15 cellular contexts compared by ENCODE assay signal in the genomic region with DNA sequence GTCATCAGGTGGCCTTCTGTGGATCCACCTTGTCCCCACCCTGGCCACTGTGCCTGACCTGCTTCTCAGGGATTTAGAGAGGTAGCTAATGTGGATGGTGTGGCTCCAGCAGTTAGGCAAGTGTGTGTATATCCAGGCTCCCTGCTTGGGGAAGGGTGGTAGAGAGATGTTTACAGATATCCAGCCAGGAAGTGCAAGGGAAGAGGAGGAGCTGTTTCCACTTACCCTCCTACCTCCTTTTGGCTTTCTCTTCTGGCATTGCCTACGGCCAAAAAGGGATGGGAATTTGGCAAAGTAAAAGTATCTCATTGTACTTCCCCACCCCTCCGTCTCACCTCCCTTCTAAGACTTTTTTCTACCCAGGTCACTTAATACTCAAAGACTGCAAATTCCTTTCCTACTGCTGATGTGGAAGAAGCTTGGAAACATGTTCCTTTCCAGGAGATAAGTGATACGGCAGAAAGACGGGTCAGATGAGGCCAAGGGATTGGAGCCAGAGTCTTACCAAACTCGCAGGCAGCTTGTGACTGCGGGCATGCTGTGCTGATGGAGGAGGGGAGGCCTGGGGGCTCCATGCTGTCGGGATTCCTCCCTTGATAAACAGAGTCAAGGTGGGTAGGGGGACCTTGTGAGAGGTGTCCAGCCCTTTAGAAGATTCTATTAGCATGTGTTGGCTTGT.
DNase-seq lines count a peak whose midpoint lies in the region; ATAC-seq and TF ChIP-seq lines count a peak whose summit lies in the region.
"Had no signal": no experiment of that assay in that cellular context is flagged by ENCODE, and none has a peak within 500 bp of the region (broad histone marks: within the 10 kb centered on the region; RNA-seq: fewer than 3 reads in every experiment).

No MANE protein-coding gene starts in this region.

- H3K9me3 ChIP-seq in H9 (ENCODE audit: control insufficient read depth, low read depth, low read length) = no peaks in the 10 kb centered on the region
- no peaks in the 10 kb centered on the region for H3K9me3 ChIP-seq in mammary epithelial cell (replicated peaks; ENCODE audit: insufficient read depth, low read length)
- H3K9me3 ChIP-seq in left lung = peaks cover 0 to 21% of the 10 kb centered on the region in 2 donors
- peaks cover 8% of the 10 kb centered on the region for H3K9me3 ChIP-seq in suprapubic skin
- no peaks in the 10 kb centered on the region for H3K9me3 ChIP-seq in CD8-positive, alpha-beta memory T cell (ENCODE audit: low read length)
- H3K9me3 ChIP-seq: HAP-1 had no signal

- H3K14ac ChIP-seq in H9 (ENCODE audit: insufficient read depth, low read length) = no peak overlapping the region

- H3K56ac ChIP-seq in H9 (ENCODE audit: insufficient read length, low read depth, low read length) = no peak overlapping the region

- intact Hi-C loops in mammary epithelial cell (cut with micrococcal nuclease) (no loop called here), left lung (cut with DNase I) (no loop called here)

- no peaks in the 10 kb centered on the region for H3K36me3 ChIP-seq in mammary epithelial cell (ENCODE audit: insufficient read depth, low read length)
- no peaks in the 10 kb centered on the region for H3K36me3 ChIP-seq in left lung
- H3K36me3 ChIP-seq in suprapubic skin = no peaks in the 10 kb centered on the region
- no peaks in the 10 kb centered on the region for H3K36me3 ChIP-seq in CD8-positive, alpha-beta memory T cell (ENCODE audit: insufficient read depth, low read length)
- H3K36me3 ChIP-seq: HAP-1 had no signal

- no peak for TF ChIP-seq POLR2A in suprapubic skin (IDR thresholded peaks at IDR 0.05)

- no CpG with 5 or more reads among the region's 7 CpGs for WGBS in H9 (ENCODE audit: extremely low coverage, insufficient read length, low lambda C conversion rate)
- 33% methylated on average over 7 of the region's 7 CpGs for WGBS in mammary epithelial cell (ENCODE audit: low coverage, missing lambda C conversion rate)
- WGBS in suprapubic skin = 26% methylated on average over 7 of the region's 7 CpGs

- no peak overlapping the region for H3K4me3 Mint-ChIP-seq in H9
- no peak overlapping the region for H3K4me3 Mint-ChIP-seq in stimulated activated naive B cell treated with anti-CD40 and anti-IgM and Interleukin-4, amounts not matched to agents 10 μg/mL and 1 μg/mL and 100 μg/mL, for 72 hours
- H3K4me3 Mint-ChIP-seq in CD8-positive, alpha-beta memory T cell = no peak overlapping the region
- H3K4me3 Mint-ChIP-seq: natural killer cell had no signal

- H2BK12ac ChIP-seq in H9 (ENCODE audit: insufficient read length, low read depth, low read length) = no peak overlapping the region

- no peak overlapping the region for H3K23ac ChIP-seq in H9 (ENCODE audit: insufficient read length, low read depth, low read length)

- no peak for TF ChIP-seq EP300 in suprapubic skin (IDR thresholded peaks at IDR 0.05)

- TF ChIP-seq CTCF in H9 (conservative IDR thresholded peaks at IDR 0.05) (no peak), mammary epithelial cell (conservative IDR thresholded peaks at IDR 0.05 in 1 of 2, IDR thresholded peaks at IDR 0.05 in 1 of 2; ENCODE audit: extremely low read depth in 1 of 2, insufficient read depth in 1 of 2, low read depth in 1 of 2, low read length in 2 of 2) (no peak), left lung (IDR thresholded peaks at IDR 0.05) (no peak), suprapubic skin (IDR thresholded peaks at IDR 0.05) (no peak)

- H3K4ac ChIP-seq in H9 (ENCODE audit: low read depth, low read length) = no peak overlapping the region

- peaks cover 28 to 42% (median 40%) of the 10 kb centered on the region in 3 experiments for H3K36me3 Mint-ChIP-seq in H9 (ENCODE audit: insufficient read depth in 1 of 3, low read depth in 3 of 3)
- H3K36me3 Mint-ChIP-seq in stimulated activated naive B cell treated with anti-CD40 and anti-IgM and Interleukin-4, amounts not matched to agents 10 μg/mL and 1 μg/mL and 100 μg/mL, for 72 hours = peaks cover 2 to 3% of the 10 kb centered on the region in 2 donors
- H3K36me3 Mint-ChIP-seq in CD8-positive, alpha-beta memory T cell = no peaks in the 10 kb centered on the region
- H3K36me3 Mint-ChIP-seq: natural killer cell had no signal

- no peak overlapping the region for H2BK5ac ChIP-seq in H9 (ENCODE audit: insufficient read length, low read length)

- H3T11ph ChIP-seq in H9 (ENCODE audit: low read length) = no peak overlapping the region

- no peak overlapping the region for H4K91ac ChIP-seq in H9 (ENCODE audit: insufficient read length, low read depth, low read length)

- CTCF ChIA-PET in mammary epithelial cell (lab: Charles Lee; ENCODE audit: low non-redundant PET) = no interaction called here
- CTCF ChIA-PET in CD8-positive, alpha-beta memory T cell (lab: Charles Lee) = no interaction called here

- H2BK15ac ChIP-seq in H9 (ENCODE audit: low read depth, low read length) = no peak overlapping the region

- H3K27me3 ChIP-seq in H9 (ENCODE audit: insufficient read depth, low read length) = no peaks in the 10 kb centered on the region
- H3K27me3 ChIP-seq in mammary epithelial cell (ENCODE audit: insufficient read depth, low read length) = no peaks in the 10 kb centered on the region
- no peaks in the 10 kb centered on the region for H3K27me3 ChIP-seq in left lung
- H3K27me3 ChIP-seq in suprapubic skin = no peaks in the 10 kb centered on the region
- H3K27me3 ChIP-seq in CD8-positive, alpha-beta memory T cell (ENCODE audit: insufficient read depth, low read length, poor library complexity, severe bottlenecking) = no peaks in the 10 kb centered on the region

- H3K27me3 Mint-ChIP-seq in H9 (ENCODE audit: low read depth) = no peaks in the 10 kb centered on the region
- no peaks in the 10 kb centered on the region for H3K27me3 Mint-ChIP-seq in stimulated activated naive B cell treated with anti-CD40 and anti-IgM and Interleukin-4, amounts not matched to agents 10 μg/mL and 1 μg/mL and 100 μg/mL, for 72 hours
- peaks cover 0 to 1% of the 10 kb centered on the region in 2 donors for H3K27me3 Mint-ChIP-seq in CD8-positive, alpha-beta memory T cell

- H3K9me3 Mint-ChIP-seq in H9 = peaks cover 14 to 19% of the 10 kb centered on the region in 2 experiments
- H3K9me3 Mint-ChIP-seq in stimulated activated naive B cell treated with anti-CD40 and anti-IgM and Interleukin-4, amounts not matched to agents 10 μg/mL and 1 μg/mL and 100 μg/mL, for 72 hours = peaks cover 5 to 8% of the 10 kb centered on the region in 2 donors
- peaks cover 4 to 16% (median 7%) of the 10 kb centered on the region in 5 donors for H3K9me3 Mint-ChIP-seq in CD8-positive, alpha-beta memory T cell

- H3K4me2 ChIP-seq in H9 (ENCODE audit: insufficient read depth, insufficient read length, low read length) = no peak overlapping the region
- peak overlapping the region; percentile 65 for H3K4me2 ChIP-seq in mammary epithelial cell (ENCODE audit: insufficient read depth, low read depth, low read length)

- no peak overlapping the region for H2BK120ac ChIP-seq in H9 (ENCODE audit: low read depth, low read length, poor library complexity, severe bottlenecking)

- H3K9ac ChIP-seq in H9 (ENCODE audit: extremely low read depth, insufficient read length, low read length) (no peak overlapping the region), mammary epithelial cell (ENCODE audit: insufficient read depth, low read length) (no peak overlapping the region)

- H4K20me1 ChIP-seq in H9 (ENCODE audit: control insufficient read depth, insufficient read depth, insufficient read length) (no peaks in the 10 kb centered on the region), mammary epithelial cell (ENCODE audit: insufficient read depth, low read length) (no peaks in the 10 kb centered on the region)

- H3K18ac ChIP-seq in H9 (ENCODE audit: insufficient read length, low read depth, low read length) = no peak overlapping the region

- H4K5ac ChIP-seq in H9 (ENCODE audit: insufficient read length, low read depth, low read length) = no peak overlapping the region

- POLR2A ChIA-PET in CD8-positive, alpha-beta memory T cell (lab: Charles Lee) = no interaction called here

- H3K4me1 Mint-ChIP-seq in H9 = peaks cover 16 to 19% of the 10 kb centered on the region in 2 experiments
- H3K4me1 Mint-ChIP-seq in stimulated activated naive B cell treated with anti-CD40 and anti-IgM and Interleukin-4, amounts not matched to agents 10 μg/mL and 1 μg/mL and 100 μg/mL, for 72 hours = no peaks in the 10 kb centered on the region
- no peaks in the 10 kb centered on the region for H3K4me1 Mint-ChIP-seq in CD8-positive, alpha-beta memory T cell

- no peaks in the 10 kb centered on the region for H3K79me1 ChIP-seq in H9 (ENCODE audit: insufficient read depth, low read depth, low read length, poor library complexity, severe bottlenecking)

- H2AFZ ChIP-seq in H9 (ENCODE audit: low read length) = no peak overlapping the region
- H2AFZ ChIP-seq in mammary epithelial cell (ENCODE audit: low read depth, low read length) = peak overlapping the region; percentile 75

- ATAC-seq in left lung (peak; percentile 50), GM19397 (IDR thresholded peaks at IDR 0.05; ENCODE audit: unreplicated experiment) (no peak)
- no peak for ATAC-seq in stimulated activated naive B cell treated with anti-CD40 and anti-IgM and Interleukin-4, amounts not matched to agents 10 μg/mL and 1 μg/mL and 100 μg/mL, for 72 hours (replicated peaks)
- ATAC-seq: natural killer cell had no signal

- H4K8ac ChIP-seq in H9 (replicated peaks; ENCODE audit: insufficient read length, low read depth, low read length) = no peak overlapping the region

- H3K4me1 ChIP-seq in H9 (ENCODE audit: insufficient read depth, low read length) = peaks cover 6% of the 10 kb centered on the region; the same call in 1 of the 2 replicates
- peaks cover 3% of the 10 kb centered on the region for H3K4me1 ChIP-seq in mammary epithelial cell (ENCODE audit: insufficient read depth, low read length)
- H3K4me1 ChIP-seq in left lung = peaks cover 0 to 5% of the 10 kb centered on the region in 2 donors
- peaks cover 20% of the 10 kb centered on the region for H3K4me1 ChIP-seq in suprapubic skin
- no peaks in the 10 kb centered on the region for H3K4me1 ChIP-seq in CD8-positive, alpha-beta memory T cell (ENCODE audit: insufficient read depth, low read length)
- H3K4me1 ChIP-seq: HAP-1 had no signal

- H2AK5ac ChIP-seq in H9 (ENCODE audit: insufficient read length, low read length) = no peak overlapping the region

- no peak for DNase-seq in H9
- DNase-seq in mammary epithelial cell = peak; percentile 27
- no peak for DNase-seq in left lung
- peak in 1 of 2 donors; percentile 59 for DNase-seq in suprapubic skin (ENCODE audit: low spot score in 2 of 2)
- no peak for DNase-seq in stimulated activated naive B cell treated with anti-CD40 and anti-IgM and Interleukin-4, amounts not matched to agents 10 μg/mL and 1 μg/mL and 100 μg/mL, for 72 hours
- no peak for DNase-seq in effector CD8-positive, alpha-beta T cell (lab: John Stamatoyannopoulos, UW)
- no peak for DNase-seq in CD8-positive, alpha-beta memory T cell
- DNase-seq: central memory CD4-positive, alpha-beta T cell; head of caudate nucleus; MV-4-11; natural killer cell; stimulated activated CD4-positive, alpha-beta T cell treated with anti-CD3 and anti-CD28 coated beads, Interleukin-4, amount 100 ng/mL, for 1 hour; T-helper 9 cell had no signal

- no peak overlapping the region for H3K27ac ChIP-seq in H9 (ENCODE audit: insufficient read length, low read depth, low read length)
- no peak overlapping the region for H3K27ac ChIP-seq in mammary epithelial cell (ENCODE audit: insufficient read depth, low read depth, low read length)
- peak overlapping the region; percentile 42 to 71 for H3K27ac ChIP-seq in left lung
- H3K27ac ChIP-seq in suprapubic skin = peak overlapping the region; percentile 69
- H3K27ac ChIP-seq in CD8-positive, alpha-beta memory T cell (ENCODE audit: low read depth, low read length) = no peak overlapping the region

- H3K23me2 ChIP-seq in H9 (ENCODE audit: insufficient read length, low read depth, low read length, poor library complexity, severe bottlenecking) = no peaks in the 10 kb centered on the region

- H2BK20ac ChIP-seq in H9 (ENCODE audit: low read depth, low read length, poor library complexity, severe bottlenecking) = no peak overlapping the region

- in situ Hi-C loops in mammary epithelial cell (cut with MboI; ENCODE audit: low sequenced_read_pairs in 2 of 2) = no loop called here

- peak overlapping the region in 1 of 3 experiments; percentile 18 for H3K4me3 ChIP-seq in mammary epithelial cell (replicated peaks in 1 of 3; ENCODE audit: insufficient read depth in 1 of 3, low read depth in 2 of 3, low read length in 3 of 3)
- H3K4me3 ChIP-seq in left lung = no peak overlapping the region
- no peak overlapping the region for H3K4me3 ChIP-seq in suprapubic skin
- no peak overlapping the region for H3K4me3 ChIP-seq in CD8-positive, alpha-beta memory T cell (ENCODE audit: low read length)
- H3K4me3 ChIP-seq: HAP-1 had no signal

- H3K79me2 ChIP-seq in H9 (ENCODE audit: insufficient read depth, low read length) = 0 out of 2 replicates have a peak, but pooled peaks cover 3% of the 10 kb centered on the region
- H3K79me2 ChIP-seq in mammary epithelial cell (ENCODE audit: insufficient read depth, low read length) = no peaks in the 10 kb centered on the region

- no TSS peak for BruUV-seq in mammary epithelial cell (replicated peaks; lab: Mats Ljungman, UMichigan)

- dilution Hi-C loops in mammary epithelial cell (cut with HindIII; ENCODE audit: low sequenced_read_pairs) = no loop called here

- H3K27ac Mint-ChIP-seq in H9 = peak overlapping the region in 2 of 3 experiments; percentile 27 to 73; a peak in 1 of 7 replicates
- no peak overlapping the region for H3K27ac Mint-ChIP-seq in stimulated activated naive B cell treated with anti-CD40 and anti-IgM and Interleukin-4, amounts not matched to agents 10 μg/mL and 1 μg/mL and 100 μg/mL, for 72 hours
- H3K27ac Mint-ChIP-seq in CD8-positive, alpha-beta memory T cell = no peak overlapping the region
- H3K27ac Mint-ChIP-seq: natural killer cell had no signal

Comparison
In these comparisons a context has a peak if more than half of its experiments do, and no peak if none do; other contexts are left out.
1. H3K27ac ChIP-seq: peak in left lung (2 of 2) and suprapubic skin (single experiment); none in H9 (single experiment), mammary epithelial cell (single experiment) and CD8-positive, alpha-beta memory T cell (single experiment).
2. H3K27ac Mint-ChIP-seq: peak in H9 (2 of 3); none in stimulated activated naive B cell treated with anti-CD40 and anti-IgM and Interleukin-4, amounts not matched to agents 10 μg/mL and 1 μg/mL and 100 μg/mL, for 72 hours (single experiment) and CD8-positive, alpha-beta memory T cell (0 of 8).